29 cellular contexts compared by ENCODE assay signal in genomic region chr5:88117546-88117945, GRCh38.
DNase-seq lines count a peak whose midpoint lies in the region; ATAC-seq and TF ChIP-seq lines count a peak whose summit lies in the region.
"Had no signal": no experiment of that assay in that cellular context is flagged by ENCODE, and none has a peak within 500 bp of the region (broad histone marks: within the 10 kb centered on the region; RNA-seq: fewer than 3 reads in every experiment).

No MANE protein-coding gene starts in this region.

- TF ChIP-seq EP300 in suprapubic skin (IDR thresholded peaks at IDR 0.05), result no peak

- DNase-seq in PC-3, result peak; percentile 53
- peak; percentile 29 for DNase-seq in osteoblast (ENCODE audit: insufficient read length, low spot score, missing footprints)
- DNase-seq in suprapubic skin (ENCODE audit: low spot score in 2 of 2), result no peak
- DNase-seq in WERI-Rb-1, result no peak
- DNase-seq in ascending aorta (ENCODE audit: low spot score in 2 of 2), result no peak
- DNase-seq: 8988T; ACHN; AML-193; BE2C; C1 segment of cervical spinal cord; Caco-2; Calu3; CD4-positive, alpha-beta memory T cell; CD4-positive, alpha-beta T cell; CD4-positive, CD25-positive, alpha-beta regulatory T cell; CD8-positive, alpha-beta memory T cell; CD8-positive, alpha-beta T cell; COR-L47; DMS 273 treated with DMSO at 0.1 percent for 48 hours; DMS153; DMS79; DMS79 treated with DMSO at 0.1 percent for 48 hours; DND-41; EL had no signal

- no peaks in the 10 kb centered on the region for H3K9me2 ChIP-seq in PC-3 (replicated peaks; ENCODE audit: low read length)

- no peak for TF ChIP-seq POLR2A in suprapubic skin (IDR thresholded peaks at IDR 0.05)

- no TSS peak for BruUV-seq in PC-3 (replicated peaks; lab: Mats Ljungman, UMichigan)

- TF ChIP-seq CTCF in 22Rv1 (IDR thresholded peaks at IDR 0.05), result no peak
- no peak for TF ChIP-seq CTCF in PC-3 (conservative IDR thresholded peaks at IDR 0.05; ENCODE audit: low read depth, low read length)
- TF ChIP-seq CTCF in osteoblast (IDR thresholded peaks at IDR 0.05; ENCODE audit: extremely low read depth, low read depth, low read length), result no peak
- TF ChIP-seq CTCF in suprapubic skin (IDR thresholded peaks at IDR 0.05), result no peak
- no peak for TF ChIP-seq CTCF in WERI-Rb-1 (IDR thresholded peaks at IDR 0.05; ENCODE audit: low read depth, low read length)
- no peak for TF ChIP-seq CTCF in ascending aorta (IDR thresholded peaks at IDR 0.05)

- peak; percentile 75 for ATAC-seq in PC-3
- ATAC-seq: A549; CD8-positive, alpha-beta T cell had no signal

- H3K79me2 ChIP-seq in PC-3 (ENCODE audit: low read length) (no peaks in the 10 kb centered on the region), osteoblast (ENCODE audit: insufficient read depth, low read length) (no peaks in the 10 kb centered on the region)

- H3K4me2 ChIP-seq in PC-3 (ENCODE audit: low read length) (peak overlapping the region; percentile 30; the same call in 1 of the 2 replicates), osteoblast (ENCODE audit: insufficient read depth, low read length) (no peak overlapping the region)
- H3K4me2 ChIP-seq: A549; BLaER1; BLaER1 treated with 17β-estradiol and CSF1 and Interleukin-3, amounts not matched to agents 10 nM and 100 nM had no signal

- CTCF ChIA-PET in PC-3 (lab: Charles Lee), result no interaction called here

- no peaks in the 10 kb centered on the region for H3K36me3 ChIP-seq in PC-3 (ENCODE audit: low read depth, low read length)
- no peaks in the 10 kb centered on the region for H3K36me3 ChIP-seq in osteoblast (ENCODE audit: insufficient read depth, low read length)
- no peaks in the 10 kb centered on the region for H3K36me3 ChIP-seq in suprapubic skin
- H3K36me3 ChIP-seq in WERI-Rb-1, result no peaks in the 10 kb centered on the region
- no peaks in the 10 kb centered on the region for H3K36me3 ChIP-seq in ascending aorta
- H3K36me3 ChIP-seq: BE2C; BLaER1; BLaER1 treated with 17β-estradiol and CSF1 and Interleukin-3, amounts not matched to agents 10 nM and 100 nM had no signal

- peaks cover 28% of the 10 kb centered on the region for H3K4me1 ChIP-seq in PC-3 (ENCODE audit: insufficient read depth, low read length)
- H3K4me1 ChIP-seq in osteoblast (ENCODE audit: insufficient read depth, low read length), result no peaks in the 10 kb centered on the region
- H3K4me1 ChIP-seq in suprapubic skin, result no peaks in the 10 kb centered on the region
- H3K4me1 ChIP-seq in ascending aorta, result no peaks in the 10 kb centered on the region
- H3K4me1 ChIP-seq: A549; BE2C; BLaER1; BLaER1 treated with 17β-estradiol and CSF1 and Interleukin-3, amounts not matched to agents 10 nM and 100 nM had no signal

- H4K20me1 ChIP-seq in PC-3 (ENCODE audit: low read length) (no peaks in the 10 kb centered on the region), osteoblast (ENCODE audit: insufficient read depth, low read length) (no peaks in the 10 kb centered on the region)
- H4K20me1 ChIP-seq: BLaER1; BLaER1 treated with 17β-estradiol and CSF1 and Interleukin-3, amounts not matched to agents 10 nM and 100 nM had no signal

- intact Hi-C loops in PC-3 (cut with micrococcal nuclease), result loop anchor here (5.0 kb wide), 1 partner anchor 335 kb away; no protein-coding TSS in a partner anchor
- intact Hi-C loops in ascending aorta (cut with DNase I), result no loop called here

- POLR2A ChIA-PET in PC-3 (lab: Charles Lee; ENCODE audit: unreplicated experiment), result no interaction called here

- peak overlapping the region; percentile 42 for H3K9ac ChIP-seq in PC-3 (ENCODE audit: low read length)
- H3K9ac ChIP-seq: BLaER1; BLaER1 treated with 17β-estradiol and CSF1 and Interleukin-3, amounts not matched to agents 10 nM and 100 nM had no signal

- no peaks in the 10 kb centered on the region for H3K9me3 ChIP-seq in PC-3 (ENCODE audit: low read length)
- H3K9me3 ChIP-seq in osteoblast (ENCODE audit: low read depth, low read length), result no peaks in the 10 kb centered on the region
- H3K9me3 ChIP-seq in suprapubic skin, result no peaks in the 10 kb centered on the region
- no peaks in the 10 kb centered on the region for H3K9me3 ChIP-seq in WERI-Rb-1 (ENCODE audit: severe bottlenecking)
- H3K9me3 ChIP-seq in ascending aorta, result no peaks in the 10 kb centered on the region
- H3K9me3 ChIP-seq: A549; BE2C; BLaER1; BLaER1 treated with 17β-estradiol and CSF1 and Interleukin-3, amounts not matched to agents 10 nM and 100 nM had no signal

- H2AFZ ChIP-seq in PC-3 (ENCODE audit: low read length) (no peak overlapping the region), osteoblast (ENCODE audit: low read length) (no peak overlapping the region)

- no peaks in the 10 kb centered on the region for H3F3A ChIP-seq in PC-3 (ENCODE audit: low read length, unreplicated experiment)

- no peak overlapping the region for H3K4me3 ChIP-seq in PC-3 (ENCODE audit: low read length)
- no peak overlapping the region for H3K4me3 ChIP-seq in osteoblast (ENCODE audit: insufficient read depth, low read length)
- H3K4me3 ChIP-seq in suprapubic skin, result no peak overlapping the region
- H3K4me3 ChIP-seq in WERI-Rb-1 (ENCODE audit: low read depth, low read length), result no peak overlapping the region
- H3K4me3 ChIP-seq in ascending aorta, result no peak overlapping the region
- H3K4me3 ChIP-seq: A549; BLaER1; BLaER1 treated with 17β-estradiol and CSF1 and Interleukin-3, amounts not matched to agents 10 nM and 100 nM had no signal

- H3K27ac ChIP-seq in 22Rv1, result peak overlapping the region; percentile 36; the same call in 1 of the 2 replicates
- peak overlapping the region; percentile 84 for H3K27ac ChIP-seq in PC-3 (ENCODE audit: low read length)
- H3K27ac ChIP-seq in osteoblast (ENCODE audit: low read depth, low read length), result no peak overlapping the region
- no peak overlapping the region for H3K27ac ChIP-seq in suprapubic skin
- H3K27ac ChIP-seq in WERI-Rb-1, result no peak overlapping the region
- no peak overlapping the region for H3K27ac ChIP-seq in ascending aorta
- H3K27ac ChIP-seq: A549; BLaER1; BLaER1 treated with 17β-estradiol and CSF1 and Interleukin-3, amounts not matched to agents 10 nM and 100 nM; C4-2B had no signal

- H3K27me3 ChIP-seq in PC-3 (ENCODE audit: low read length) (no peaks in the 10 kb centered on the region), osteoblast (ENCODE audit: insufficient read depth, low read length) (no peaks in the 10 kb centered on the region), suprapubic skin (no peaks in the 10 kb centered on the region), WERI-Rb-1 (ENCODE audit: insufficient read depth, low read depth, severe bottlenecking) (no peaks in the 10 kb centered on the region), ascending aorta (no peaks in the 10 kb centered on the region)
- H3K27me3 ChIP-seq: BLaER1; BLaER1 treated with 17β-estradiol and CSF1 and Interleukin-3, amounts not matched to agents 10 nM and 100 nM had no signal

Comparison
In these comparisons a context has a peak if more than half of its experiments do, and no peak if none do; other contexts are left out.
1. H3K27ac ChIP-seq: peak in 22Rv1 (single experiment) and PC-3 (single experiment); none in osteoblast (single experiment), suprapubic skin (single experiment), WERI-Rb-1 (single experiment) and ascending aorta (0 of 2).
2. DNase-seq: peak in PC-3 (single experiment) and osteoblast (single experiment); none in suprapubic skin (0 of 2), WERI-Rb-1 (single experiment) and ascending aorta (0 of 2).